ENCODE assay signal across 21 cellular contexts in genomic region chr2:145020139-145020538, GRCh38.
DNase-seq lines count a peak whose midpoint lies in the region; ATAC-seq, FAIRE-seq and TF ChIP-seq lines count a peak whose summit lies in the region.
"Had no signal": no experiment of that assay in that cellular context is flagged by ENCODE, and none has a peak within 500 bp of the region (broad histone marks: within the 10 kb centered on the region; RNA-seq: fewer than 3 reads in every experiment).

No MANE protein-coding gene starts in this region.

- H3K4me2 ChIP-seq in K562 (ENCODE audit: insufficient read depth, low read length), result no peak overlapping the region
- no peak overlapping the region for H3K4me2 ChIP-seq in osteoblast (ENCODE audit: insufficient read depth, low read length)
- H3K4me2 ChIP-seq: BLaER1 treated with 17β-estradiol and CSF1 and Interleukin-3, amounts not matched to agents 10 nM and 100 nM had no signal

- no peak overlapping the region for H3K9ac ChIP-seq in K562 (ENCODE audit: insufficient read depth in 1 of 2, low read depth in 2 of 2, low read length in 2 of 2)
- H3K9ac ChIP-seq: BLaER1 treated with 17β-estradiol and CSF1 and Interleukin-3, amounts not matched to agents 10 nM and 100 nM had no signal

- FAIRE-seq in K562 (lab: Jason Lieb, UNC), result no peak
- FAIRE-seq: D721Med, G401.6, GM12891, GM19239 had no signal

- intact Hi-C loops in K562 (cut with micrococcal nuclease) (no loop called here), lower lobe of right lung (cut with DNase I) (no loop called here)

- H3K4me1 Mint-ChIP-seq in stimulated activated naive CD8-positive, alpha-beta T cell treated with anti-CD3 and anti-CD28 coated beads, Interleukin-15, amount 100 ng/mL, for 72 hours, result no peaks in the 10 kb centered on the region

- H3K4me1 ChIP-seq in K562 (replicated peaks in 1 of 2; ENCODE audit: control insufficient read depth in 2 of 2, insufficient read depth in 2 of 2, low read length in 2 of 2) (no peaks in the 10 kb centered on the region), osteoblast (ENCODE audit: insufficient read depth, low read length) (peaks cover 40% of the 10 kb centered on the region), lower lobe of right lung (no peaks in the 10 kb centered on the region)
- H3K4me1 ChIP-seq: Caco-2 had no signal

- H3K9me1 ChIP-seq in K562 (ENCODE audit: control insufficient read depth, insufficient read depth, low read length), result no peaks in the 10 kb centered on the region

- H3K27me3 ChIP-seq in K562 (ENCODE audit: control insufficient read depth in 2 of 2, insufficient read depth in 2 of 2, low read length in 2 of 2) (no peaks in the 10 kb centered on the region), osteoblast (ENCODE audit: insufficient read depth, low read length) (no peaks in the 10 kb centered on the region), lower lobe of right lung (ENCODE audit: low read depth) (no peaks in the 10 kb centered on the region)
- H3K27me3 ChIP-seq: BLaER1 treated with 17β-estradiol and CSF1 and Interleukin-3, amounts not matched to agents 10 nM and 100 nM had no signal

- H3K4me3 ChIP-seq in K562 (no peak overlapping the region), osteoblast (ENCODE audit: insufficient read depth, low read length) (no peak overlapping the region), lower lobe of right lung (no peak overlapping the region)
- H3K4me3 ChIP-seq: BLaER1 treated with 17β-estradiol and CSF1 and Interleukin-3, amounts not matched to agents 10 nM and 100 nM had no signal

- ATAC-seq in stimulated activated naive CD8-positive, alpha-beta T cell treated with anti-CD3 and anti-CD28 coated beads, Interleukin-15, amount 100 ng/mL, for 72 hours, result no peak
- no peak for ATAC-seq in stimulated activated naive CD8-positive, alpha-beta T cell treated with anti-CD3 and anti-CD28 coated beads, Interleukin-15, Interleukin-2, amounts not matched to agents 100 U/mL and 50 U/mL, for 24 hours
- ATAC-seq in K562, result no peak
- no peak for ATAC-seq in lower lobe of right lung
- ATAC-seq: CD8-positive, alpha-beta T cell had no signal

- no peak for TF ChIP-seq RAD21 in K562 (CRISPR knock-in tag; conservative IDR thresholded peaks at IDR 0.05 in 1 of 2, IDR thresholded peaks at IDR 0.05 in 1 of 2)

- H3K36me3 ChIP-seq in K562 (ENCODE audit: control insufficient read depth, insufficient read depth, low read length) (no peaks in the 10 kb centered on the region), osteoblast (ENCODE audit: insufficient read depth, low read length) (no peaks in the 10 kb centered on the region), lower lobe of right lung (no peaks in the 10 kb centered on the region)
- H3K36me3 ChIP-seq: BLaER1 treated with 17β-estradiol and CSF1 and Interleukin-3, amounts not matched to agents 10 nM and 100 nM had no signal

- H4K20me1 ChIP-seq in K562 (replicated peaks; ENCODE audit: control insufficient read depth, insufficient read depth, low read length), result no peaks in the 10 kb centered on the region
- H4K20me1 ChIP-seq in osteoblast (ENCODE audit: insufficient read depth, low read length), result no peaks in the 10 kb centered on the region
- H4K20me1 ChIP-seq: BLaER1 treated with 17β-estradiol and CSF1 and Interleukin-3, amounts not matched to agents 10 nM and 100 nM had no signal

- H3K27me3 Mint-ChIP-seq in stimulated activated naive CD8-positive, alpha-beta T cell treated with anti-CD3 and anti-CD28 coated beads, Interleukin-15, amount 100 ng/mL, for 72 hours, result no peaks in the 10 kb centered on the region
- H3K27me3 Mint-ChIP-seq: B cell; CD4-positive, alpha-beta T cell had no signal

- no peak overlapping the region for H3K4me3 Mint-ChIP-seq in stimulated activated naive CD8-positive, alpha-beta T cell treated with anti-CD3 and anti-CD28 coated beads, Interleukin-15, amount 100 ng/mL, for 72 hours
- H3K4me3 Mint-ChIP-seq: B cell; CD4-positive, alpha-beta T cell; CD8-positive, alpha-beta T cell had no signal

- H3K9me3 Mint-ChIP-seq in stimulated activated naive CD8-positive, alpha-beta T cell treated with anti-CD3 and anti-CD28 coated beads, Interleukin-15, amount 100 ng/mL, for 72 hours, result no peaks in the 10 kb centered on the region
- H3K9me3 Mint-ChIP-seq: CD4-positive, alpha-beta T cell; CD8-positive, alpha-beta T cell had no signal

- TF ChIP-seq CTCF in K562 (IDR thresholded peaks at IDR 0.05 in 2 of 3, conservative IDR thresholded peaks at IDR 0.05 in 1 of 3; ENCODE audit: insufficient read depth in 2 of 3, low read depth in 1 of 3, low read length in 3 of 3) (no peak), osteoblast (IDR thresholded peaks at IDR 0.05; ENCODE audit: extremely low read depth, low read depth, low read length) (no peak), lower lobe of right lung (IDR thresholded peaks at IDR 0.05) (no peak)

- H2AFZ ChIP-seq in K562 (ENCODE audit: low read depth, low read length) (no peak overlapping the region), osteoblast (ENCODE audit: low read length) (no peak overlapping the region)

- H3K27ac ChIP-seq in K562 (ENCODE audit: extremely low read depth, low read depth, low read length), result no peak overlapping the region
- peak overlapping the region; percentile 2 for H3K27ac ChIP-seq in osteoblast (ENCODE audit: low read depth, low read length)
- no peak overlapping the region for H3K27ac ChIP-seq in lower lobe of right lung
- H3K27ac ChIP-seq: 22Rv1; BLaER1 treated with 17β-estradiol and CSF1 and Interleukin-3, amounts not matched to agents 10 nM and 100 nM; C4-2B had no signal

- no TSS peak for BruUV-seq in K562 (replicated peaks; lab: Mats Ljungman, UMichigan)

- POLR2A ChIA-PET in K562 (lab: Yijun Ruan, JAX), result no interaction called here

- no peaks in the 10 kb centered on the region for H3K9me3 ChIP-seq in K562 (replicated peaks; ENCODE audit: control insufficient read depth, insufficient read depth, low read depth, low read length)
- no peaks in the 10 kb centered on the region for H3K9me3 ChIP-seq in osteoblast (ENCODE audit: low read depth, low read length)
- no peaks in the 10 kb centered on the region for H3K9me3 ChIP-seq in lower lobe of right lung
- H3K9me3 ChIP-seq: BLaER1 treated with 17β-estradiol and CSF1 and Interleukin-3, amounts not matched to agents 10 nM and 100 nM; Caco-2 had no signal

- TF ChIP-seq POLR2A in K562 (conservative IDR thresholded peaks at IDR 0.05), result no peak

- no peak for TF ChIP-seq EP300 in K562 (IDR thresholded peaks at IDR 0.05; ENCODE audit: low read length)

- WGBS in K562 (ENCODE audit: insufficient coverage, low coverage, missing lambda C conversion rate), result 55% methylated on average over 2 of the region's 2 CpGs

- CTCF ChIA-PET in K562 (lab: Yijun Ruan, JAX; ENCODE audit: low intra/inter-chr PET ratio), result no interaction called here

- H3K79me2 ChIP-seq in K562 (ENCODE audit: control insufficient read depth, insufficient read depth, low read length) (no peaks in the 10 kb centered on the region), osteoblast (ENCODE audit: insufficient read depth, low read length) (peaks cover 7% of the 10 kb centered on the region)

- in situ Hi-C loops in K562 (cut with MboI), result no loop called here

- H3K27ac Mint-ChIP-seq in stimulated activated naive CD8-positive, alpha-beta T cell treated with anti-CD3 and anti-CD28 coated beads, Interleukin-15, amount 100 ng/mL, for 72 hours, result peak overlapping the region; percentile 58 to 63
- H3K27ac Mint-ChIP-seq: B cell; CD4-positive, alpha-beta T cell; CD8-positive, alpha-beta T cell had no signal

- no peak for DNase-seq in stimulated activated naive CD8-positive, alpha-beta T cell treated with anti-CD3 and anti-CD28 coated beads, Interleukin-15, amount 100 ng/mL, for 72 hours
- no peak for DNase-seq in stimulated activated naive CD8-positive, alpha-beta T cell treated with anti-CD3 and anti-CD28 coated beads, Interleukin-15, Interleukin-2, amounts not matched to agents 100 U/mL and 50 U/mL, for 24 hours
- DNase-seq in K562 (ENCODE audit: extremely low read depth in 1 of 4, low spot score in 3 of 4) (no peak), osteoblast (ENCODE audit: insufficient read length, low spot score, missing footprints) (no peak), lower lobe of right lung (no peak), retina (no peak)
- DNase-seq: AML-193; Caco-2; Calu3; CD4-positive, alpha-beta T cell; CD8-positive, alpha-beta T cell; DMS79 treated with DMSO at 0.1 percent for 48 hours; GF-D8 had no signal

TF ChIP-seq in K562, 482 proteins besides CTCF, POLR2A, EP300 and RAD21:
- TF ChIP-seq MEIS2 (IDR thresholded peaks at IDR 0.05; ENCODE audit: partially characterized antibody) (no peak), GATAD2B (IDR thresholded peaks at IDR 0.05; ENCODE audit: borderline replicate concordance) (0 out of 2 replicates have a peak, but pooled peaks have one; percentile 34), DACH1 (IDR thresholded peaks at IDR 0.05; ENCODE audit: partially characterized antibody) (peak; percentile 92)
- TF ChIP-seq, protein P1, sequence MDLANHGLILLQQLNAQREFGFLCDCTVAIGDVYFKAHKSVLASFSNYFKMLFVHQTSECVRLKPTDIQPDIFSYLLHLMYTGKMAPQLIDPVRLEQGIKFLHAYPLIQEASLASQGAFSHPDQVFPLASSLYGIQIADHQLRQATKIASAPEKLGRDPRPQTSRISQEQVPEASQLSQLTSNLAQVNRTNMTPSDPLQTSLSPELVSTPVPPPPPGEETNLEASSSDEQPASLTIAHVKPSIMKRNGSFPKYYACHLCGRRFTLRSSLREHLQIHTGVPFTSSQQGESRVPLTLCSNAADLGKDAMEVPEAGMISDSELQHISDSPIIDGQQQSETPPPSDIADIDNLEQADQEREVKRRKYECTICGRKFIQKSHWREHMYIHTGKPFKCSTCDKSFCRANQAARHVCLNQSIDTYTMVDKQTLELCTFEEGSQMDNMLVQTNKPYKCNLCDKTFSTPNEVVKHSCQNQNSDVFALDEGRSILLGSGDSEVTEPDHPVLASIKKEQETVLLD (IDR thresholded peaks at IDR 0.05), result 0 out of 2 replicates have a peak, but pooled peaks have one; percentile 23
